8 cellular contexts compared by ENCODE assay signal in genomic region chr11:117097567-117098268, GRCh38. TPM values are rescaled to one million over a fixed set of nuclear protein-coding genes. Genes with fewer than 3 reads are reported as not detected.
DNase-seq lines count a peak whose midpoint lies in the region; ATAC-seq and TF ChIP-seq lines count a peak whose summit lies in the region.

No MANE protein-coding gene starts in this region.

- H3K79me2 ChIP-seq in parathyroid adenoma, result peaks cover 10% of the 10 kb centered on the region

- H3K9me3 ChIP-seq in parathyroid adenoma (ENCODE audit: control insufficient read depth, low read length), result no peaks in the 10 kb centered on the region

- H3K4me3 ChIP-seq in parathyroid adenoma (ENCODE audit: low read depth, low read length), result peak overlapping the region; percentile 65

- no peaks in the 10 kb centered on the region for H3K9me3 Mint-ChIP-seq in activated naive CD4-positive, alpha-beta T cell treated with anti-CD3 and anti-CD28 coated beads, Interleukin-2, amount 50 U/mL, for 72 hours

- H3K27me3 ChIP-seq in parathyroid adenoma (ENCODE audit: control insufficient read depth, insufficient read depth, low read length), result no peaks in the 10 kb centered on the region

- H3K36me3 Mint-ChIP-seq in activated naive CD4-positive, alpha-beta T cell treated with anti-CD3 and anti-CD28 coated beads, Interleukin-2, amount 50 U/mL, for 72 hours, result peaks cover under 1 to 17% of the 10 kb centered on the region in 2 donors

- H3K27ac ChIP-seq in parathyroid adenoma, result peak overlapping the region; percentile 81

- DNase-seq in NCI-H82 (lab: John Stamatoyannopoulos, UW) (peak; percentile 57), NCI-H82 treated with DMSO at 0.1 percent for 48 hours (lab: John Stamatoyannopoulos, UW; ENCODE audit: unreplicated experiment) (no peak), NCI-H526 (lab: John Stamatoyannopoulos, UW) (peak; percentile 55 to 93), head of caudate nucleus (peak in 38 of 42 donors; percentile 30 to 78 (median 52)), epidermal melanocyte (ENCODE audit: insufficient read length, low spot score) (no peak)
- peak in 1 of 2 donors; percentile 41 for DNase-seq in activated naive CD4-positive, alpha-beta T cell treated with anti-CD3 and anti-CD28 coated beads, Interleukin-2, amount 50 U/mL, for 72 hours (ENCODE audit: low spot score in 2 of 2)

- peak overlapping the region; percentile 11 for H3K9ac ChIP-seq in parathyroid adenoma

- H3K4me1 ChIP-seq in parathyroid adenoma, result peaks cover 7% of the 10 kb centered on the region

- no peaks in the 10 kb centered on the region for H3K36me3 ChIP-seq in parathyroid adenoma (ENCODE audit: control insufficient read depth, insufficient read depth, low read length)

- H3K27ac Mint-ChIP-seq in activated naive CD4-positive, alpha-beta T cell treated with anti-CD3 and anti-CD28 coated beads, Interleukin-2, amount 50 U/mL, for 72 hours, result peak overlapping the region; percentile 97 to 98

- intact Hi-C loops in head of caudate nucleus (cut with DNase I), result loop anchor here (5.0 to 10.0 kb wide), 4 partner anchors 53 to 220 kb away; no protein-coding TSS in a partner anchor

- H2AFZ ChIP-seq in parathyroid adenoma, result peak overlapping the region; percentile 74

- ATAC-seq in HG02763 (IDR thresholded peaks at IDR 0.05; ENCODE audit: unreplicated experiment), result peak; percentile 28
- peak in 1 of 2 donors; percentile 29 for ATAC-seq in activated naive CD4-positive, alpha-beta T cell treated with anti-CD3 and anti-CD28 coated beads, Interleukin-2, amount 50 U/mL, for 72 hours

- no peak for TF ChIP-seq CTCF in parathyroid adenoma (IDR thresholded peaks at IDR 0.05)

- peak overlapping the region; percentile 81 for H3K4me2 ChIP-seq in parathyroid adenoma (ENCODE audit: low read length)

RNA-seq across cellular contexts. Expression of gene SIK3, which starts 0.5 kb away (rescaled TPM):
- 10 to 100 TPM; 14.6 to 39.5 TPM for total RNA-seq in activated naive CD4-positive, alpha-beta T cell treated with anti-CD3 and anti-CD28 coated beads, Interleukin-2, amount 50 U/mL, for 72 hours

RNA-seq across cellular contexts. Expression of gene PAFAH1B2, which starts 46.4 kb away (rescaled TPM):
- 10 to 100 TPM; 63.4 to 64.5 TPM for total RNA-seq in activated naive CD4-positive, alpha-beta T cell treated with anti-CD3 and anti-CD28 coated beads, Interleukin-2, amount 50 U/mL, for 72 hours

Comparison
In these comparisons a context has a peak if more than half of its experiments do, and no peak if none do; other contexts are left out.
1. DNase-seq: peak in NCI-H82 (single experiment), NCI-H526 (2 of 2) and head of caudate nucleus (38 of 42); none in NCI-H82 treated with DMSO at 0.1 percent for 48 hours (single experiment) and epidermal melanocyte (single experiment).